In the genomic region with DNA sequence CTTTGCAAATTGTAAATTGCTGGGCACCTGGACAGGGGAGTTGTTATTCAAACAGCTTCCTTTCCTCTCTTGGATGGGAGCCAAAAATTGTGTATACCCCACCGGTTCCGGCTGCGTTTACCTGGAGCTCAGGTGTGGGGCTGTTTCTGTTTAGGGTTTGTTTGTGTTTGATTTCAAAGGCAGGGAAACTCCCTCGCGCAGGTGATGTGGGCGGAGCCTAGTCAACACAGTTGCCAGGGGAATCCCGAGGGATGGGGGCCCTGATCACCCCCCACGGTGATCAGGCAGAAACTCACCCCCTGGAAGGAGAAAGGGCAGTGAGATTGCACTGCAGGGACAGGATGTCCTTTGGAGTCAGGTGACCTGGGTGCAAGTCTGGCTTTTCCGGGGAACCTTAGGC, we compare ENCODE assay signal across 20 cellular contexts. TPM values are rescaled to one million over a fixed set of nuclear protein-coding genes. Genes with fewer than 3 reads are reported as not detected.
A peak's percentile ranks its signal among the peaks of the same experiment; 100 is the strongest.
DNase-seq lines count a peak whose midpoint lies in the region; ATAC-seq, FAIRE-seq and TF ChIP-seq lines count a peak whose summit lies in the region.
"Had no signal": no experiment of that assay in that cellular context is flagged by ENCODE, and none has a peak within 500 bp of the region (broad histone marks: within the 10 kb centered on the region; RNA-seq: fewer than 3 reads in every experiment).

No MANE protein-coding gene starts in this region.

- H3K4me3 Mint-ChIP-seq in WTC11, result no peak overlapping the region
- H3K4me3 Mint-ChIP-seq: activated naive CD8-positive, alpha-beta T cell treated with anti-CD3 and anti-CD28 coated beads, Interleukin-2, amount 10 ng/mL, durations not matched to agents 7 days and 5 days; activated T-cell treated with anti-CD3 and anti-CD28 coated beads, Interleukin-2, amount 50 U/mL, for 4 hours had no signal

- no peak for TF ChIP-seq POLR2A in erythroblast (IDR thresholded peaks at IDR 0.05; ENCODE audit: low read length)

- FAIRE-seq in small intestine (lab: Jason Lieb, UNC), result no peak

- H3K9me3 ChIP-seq in HEK293 (ENCODE audit: control insufficient read depth, insufficient read depth, low read depth, low read length) (no peaks in the 10 kb centered on the region), small intestine (ENCODE audit: control insufficient read depth, low read depth) (no peaks in the 10 kb centered on the region)
- H3K9me3 ChIP-seq: BE2C, lower lobe of right lung had no signal

- H3K9me3 Mint-ChIP-seq in WTC11, result peaks cover 4% of the 10 kb centered on the region; the same call in 1 of the 2 replicates
- H3K9me3 Mint-ChIP-seq: activated naive CD8-positive, alpha-beta T cell treated with anti-CD3 and anti-CD28 coated beads, Interleukin-2, amount 10 ng/mL, durations not matched to agents 7 days and 5 days; activated T-cell treated with anti-CD3 and anti-CD28 coated beads, Interleukin-2, amount 50 U/mL, for 4 hours had no signal

- H3K27me3 Mint-ChIP-seq in WTC11 (ENCODE audit: low read depth), result peaks cover 20% of the 10 kb centered on the region

- WGBS in small intestine, 3 donors, result 15 to 36% (median 35%) methylated on average over 9 of the region's 9 CpGs

- peaks cover 29% of the 10 kb centered on the region for H3K4me1 Mint-ChIP-seq in WTC11

- no peaks in the 10 kb centered on the region for H3K36me3 Mint-ChIP-seq in WTC11
- H3K36me3 Mint-ChIP-seq: activated naive CD8-positive, alpha-beta T cell treated with anti-CD3 and anti-CD28 coated beads, Interleukin-2, amount 10 ng/mL, durations not matched to agents 7 days and 5 days had no signal

- H3K36me3 ChIP-seq in HEK293 (ENCODE audit: control insufficient read depth in 2 of 2, insufficient read depth in 1 of 2, low read length in 2 of 2) (no peaks in the 10 kb centered on the region), small intestine (ENCODE audit: control insufficient read depth in 2 of 2, insufficient read depth in 2 of 2, low read length in 2 of 2) (no peaks in the 10 kb centered on the region)
- H3K36me3 ChIP-seq: BE2C, lower lobe of right lung had no signal

- CTCF ChIA-PET in HEK293 (lab: Yijun Ruan, JAX) (interaction anchor here (0.6 to 1.5 kb wide), 6 partner anchors 42 to 631 kb away, joined by 3 to 4 read pairs (median 3); no protein-coding TSS in a partner anchor), WTC11 (lab: Charles Lee) (interaction anchor here (0.6 to 1.6 kb wide), 8 partner anchors 10 to 366 kb away, joined by 3 to 14 read pairs (median 3); no protein-coding TSS in a partner anchor)

- DNase-seq in NCI-H2171 treated with DMSO at 0.1 percent for 48 hours (lab: John Stamatoyannopoulos, UW) (peak; percentile 84), WTC11 (ENCODE audit: low spot score) (peak; percentile 50), small intestine (peak; percentile 55), erythroblast (lab: John Stamatoyannopoulos, UW) (no peak), OCI-M1 (lab: John Stamatoyannopoulos, UW) (no peak)
- DNase-seq: activated CD4-positive, alpha-beta T cell treated with anti-CD3 and anti-CD28 coated beads, Interleukin-2, amount 50 U/mL, for 48 hours; activated naive CD8-positive, alpha-beta T cell treated with anti-CD3 and anti-CD28 coated beads, Interleukin-2, amount 10 ng/mL, durations not matched to agents 7 days and 5 days; activated T-cell treated with anti-CD3 and anti-CD28 coated beads, Interleukin-2, amount 50 U/mL, for 4 hours; BE2C; DMS 273 treated with DMSO at 0.1 percent for 48 hours; foreskin fibroblast; lower lobe of right lung; NCI-H1694 treated with DMSO at 0.1 percent for 48 hours; PC-3 had no signal

- no peak overlapping the region for H3K4me3 ChIP-seq in HEK293 (ENCODE audit: low read depth, low read length)
- H3K4me3 ChIP-seq in small intestine (ENCODE audit: low read depth in 1 of 2, low read length in 2 of 2), result no peak overlapping the region
- H3K4me3 ChIP-seq: lower lobe of right lung had no signal

- no peaks in the 10 kb centered on the region for H3K4me1 ChIP-seq in HEK293 (ENCODE audit: control insufficient read depth, insufficient read depth, low read length)
- H3K4me1 ChIP-seq in small intestine (ENCODE audit: control insufficient read depth in 2 of 2, insufficient read depth in 1 of 2, low read depth in 1 of 2, low read length in 1 of 2), result no peaks in the 10 kb centered on the region
- H3K4me1 ChIP-seq: BE2C had no signal

- ATAC-seq in WTC11 (no peak), GM21390 (IDR thresholded peaks at IDR 0.05; ENCODE audit: unreplicated experiment) (no peak)
- ATAC-seq: activated T-cell treated with anti-CD3 and anti-CD28 coated beads, Interleukin-2, amount 50 U/mL, for 4 hours; PC-3; SK-N-SH treated with all-trans-retinoic acid at 6 μM for 48 hours had no signal

- no peaks in the 10 kb centered on the region for H3K27me3 ChIP-seq in small intestine (ENCODE audit: control insufficient read depth in 2 of 2, insufficient read depth in 2 of 2, low read length in 2 of 2)
- H3K27me3 ChIP-seq: BE2C had no signal

- peak overlapping the region; percentile 39; the same call in 1 of the 2 replicates for H3K27ac Mint-ChIP-seq in WTC11
- H3K27ac Mint-ChIP-seq: activated naive CD8-positive, alpha-beta T cell treated with anti-CD3 and anti-CD28 coated beads, Interleukin-2, amount 10 ng/mL, durations not matched to agents 7 days and 5 days had no signal

- H3K27ac ChIP-seq in HEK293 (ENCODE audit: extremely low read depth, low read depth, low read length) (no peak overlapping the region), small intestine (ENCODE audit: low read depth in 1 of 2, low read length in 1 of 2) (no peak overlapping the region)
- H3K27ac ChIP-seq: lower lobe of right lung had no signal

- no peak for TF ChIP-seq CTCF in HEK293 (tag by site-specific recombination; IDR thresholded peaks at IDR 0.05)
- TF ChIP-seq CTCF in WTC11 (IDR thresholded peaks at IDR 0.05), result no peak

- POLR2A ChIA-PET in HEK293 (lab: Yijun Ruan, JAX), result interaction anchor here (1.4 kb wide), 1 partner anchor 12 kb away, joined by 3 read pairs; no protein-coding TSS in a partner anchor
- POLR2A ChIA-PET in WTC11 (lab: Charles Lee), result no interaction called here

TF ChIP-seq in HEK293, 187 proteins besides CTCF, POLR2A, EP300 and RAD21:
- TF ChIP-seq, protein P1, sequence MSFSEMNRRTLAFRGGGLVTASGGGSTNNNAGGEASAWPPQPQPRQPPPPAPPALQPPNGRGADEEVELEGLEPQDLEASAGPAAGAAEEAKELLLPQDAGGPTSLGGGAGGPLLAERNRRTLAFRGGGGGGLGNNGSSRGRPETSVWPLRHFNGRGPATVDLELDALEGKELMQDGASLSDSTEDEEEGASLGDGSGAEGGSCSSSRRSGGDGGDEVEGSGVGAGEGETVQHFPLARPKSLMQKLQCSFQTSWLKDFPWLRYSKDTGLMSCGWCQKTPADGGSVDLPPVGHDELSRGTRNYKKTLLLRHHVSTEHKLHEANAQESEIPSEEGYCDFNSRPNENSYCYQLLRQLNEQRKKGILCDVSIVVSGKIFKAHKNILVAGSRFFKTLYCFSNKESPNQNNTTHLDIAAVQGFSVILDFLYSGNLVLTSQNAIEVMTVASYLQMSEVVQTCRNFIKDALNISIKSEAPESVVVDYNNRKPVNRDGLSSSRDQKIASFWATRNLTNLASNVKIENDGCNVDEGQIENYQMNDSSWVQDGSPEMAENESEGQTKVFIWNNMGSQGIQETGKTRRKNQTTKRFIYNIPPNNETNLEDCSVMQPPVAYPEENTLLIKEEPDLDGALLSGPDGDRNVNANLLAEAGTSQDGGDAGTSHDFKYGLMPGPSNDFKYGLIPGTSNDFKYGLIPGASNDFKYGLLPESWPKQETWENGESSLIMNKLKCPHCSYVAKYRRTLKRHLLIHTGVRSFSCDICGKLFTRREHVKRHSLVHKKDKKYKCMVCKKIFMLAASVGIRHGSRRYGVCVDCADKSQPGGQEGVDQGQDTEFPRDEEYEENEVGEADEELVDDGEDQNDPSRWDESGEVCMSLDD (tag by site-specific recombination; IDR thresholded peaks at IDR 0.05), result no peak
- peak; percentile 83 for TF ChIP-seq GLIS1 (tag by site-specific recombination; IDR thresholded peaks at IDR 0.05)

TF ChIP-seq in WTC11, 78 proteins besides CTCF, POLR2A, EP300 and RAD21:
- TF ChIP-seq FOXK1 (CRISPR knock-in tag; IDR thresholded peaks at IDR 0.05), result no peak
- TF ChIP-seq ELF4 (CRISPR knock-in tag; IDR thresholded peaks at IDR 0.05; ENCODE audit: low read depth), result no peak
- no peak for TF ChIP-seq ZBTB43 (CRISPR knock-in tag; IDR thresholded peaks at IDR 0.05)
- TF ChIP-seq, protein P2, sequence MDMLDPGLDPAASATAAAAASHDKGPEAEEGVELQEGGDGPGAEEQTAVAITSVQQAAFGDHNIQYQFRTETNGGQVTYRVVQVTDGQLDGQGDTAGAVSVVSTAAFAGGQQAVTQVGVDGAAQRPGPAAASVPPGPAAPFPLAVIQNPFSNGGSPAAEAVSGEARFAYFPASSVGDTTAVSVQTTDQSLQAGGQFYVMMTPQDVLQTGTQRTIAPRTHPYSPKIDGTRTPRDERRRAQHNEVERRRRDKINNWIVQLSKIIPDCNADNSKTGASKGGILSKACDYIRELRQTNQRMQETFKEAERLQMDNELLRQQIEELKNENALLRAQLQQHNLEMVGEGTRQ (CRISPR knock-in tag; IDR thresholded peaks at IDR 0.05), result peak; percentile 57
- no peak for TF ChIP-seq GABPB1 (CRISPR knock-in tag; IDR thresholded peaks at IDR 0.05)

RNA-seq across cellular contexts. Expression of gene CDCP2, which starts 28.3 kb away (rescaled TPM):
- 0.07 TPM in 1 of 3 replicates, not detected in the others for total RNA-seq in WTC11 (2021)
- polyA plus RNA-seq in small intestine, result under 1 TPM in 1 of 3 donors, not detected in 2; 0.07 TPM
- total RNA-seq: activated T-cell treated with anti-CD3 and anti-CD28 coated beads, Interleukin-2, amount 50 U/mL, for 4 hours; cardiac septum; lower lobe of right lung; PC-3; renal cortical epithelial cell had no signal
- polyA plus RNA-seq: neural cell had no signal

Comparison
In these comparisons a context has a peak if more than half of its experiments do, and no peak if none do; other contexts are left out.
1. DNase-seq: peak in NCI-H2171 treated with DMSO at 0.1 percent for 48 hours (single experiment), WTC11 (single experiment) and small intestine (single experiment); none in erythroblast (0 of 2) and OCI-M1 (single experiment).